Comparison of ENCODE assay signal across 8 cellular contexts in the genomic region with DNA sequence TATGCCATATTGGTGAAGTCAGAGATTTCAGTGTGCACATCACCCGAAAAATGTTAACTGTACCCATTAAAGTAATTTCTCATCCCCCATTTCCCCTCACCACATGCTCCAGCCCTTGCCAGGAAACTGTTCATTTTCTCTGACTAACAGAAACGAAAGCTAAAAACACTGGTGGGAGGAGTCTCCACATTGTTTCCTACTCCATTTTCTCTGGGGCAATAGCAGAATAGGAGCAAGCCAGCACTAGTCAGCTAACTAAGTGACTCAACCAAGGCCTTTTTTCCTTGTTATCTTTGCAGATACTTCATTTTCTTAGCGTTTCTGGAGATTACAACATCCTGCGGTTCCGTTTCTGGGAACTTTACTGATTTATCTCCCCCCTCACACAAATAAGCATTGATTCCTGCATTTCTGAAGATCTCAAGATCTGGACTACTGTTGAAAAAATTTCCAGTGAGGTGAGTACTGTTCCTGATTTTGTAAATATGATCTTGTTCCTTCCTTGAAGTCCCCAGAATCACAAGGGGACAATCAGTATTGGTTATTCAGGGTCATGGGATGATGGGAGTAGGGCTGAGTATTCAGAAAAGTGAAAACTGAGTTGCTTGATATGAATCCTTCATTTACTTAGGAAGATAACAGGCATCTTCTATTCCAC. TPM values are rescaled to one million over a fixed set of nuclear protein-coding genes. Genes with fewer than 3 reads are reported as not detected.
A peak's percentile ranks its signal among the peaks of the same experiment; 100 is the strongest.
DNase-seq lines count a peak whose midpoint lies in the region; ATAC-seq and TF ChIP-seq lines count a peak whose summit lies in the region.

IFI16 (plus strand) TSS at position 204 of the 658 bp plus-strand sequence. CDS start 4,774 bp downstream, outside the sequence.

- H3K4me1 Mint-ChIP-seq in activated CD8-positive, alpha-beta T cell treated with anti-CD3 and anti-CD28 coated beads, Interleukin-2, amount 10 ng/mL, durations not matched to agents 7 days and 5 days (ENCODE audit: low read depth): peaks cover 44% of the 10 kb centered on the region
- peaks cover 36 to 75% (median 53%) of the 10 kb centered on the region in 4 donors for H3K4me1 Mint-ChIP-seq in naive thymus-derived CD8-positive, alpha-beta T cell

- H3K27me3 ChIP-seq in tibial artery: no peaks in the 10 kb centered on the region

- no peaks in the 10 kb centered on the region for H3K36me3 ChIP-seq in tibial artery

- H3K9me3 ChIP-seq in tibial artery: no peaks in the 10 kb centered on the region

- peak within 1 kb of the TSS; percentile 69 to 73 for H3K27ac ChIP-seq in tibial artery

- peaks cover 54% of the 10 kb centered on the region for H3K36me3 Mint-ChIP-seq in activated CD8-positive, alpha-beta T cell treated with anti-CD3 and anti-CD28 coated beads, Interleukin-2, amount 10 ng/mL, durations not matched to agents 7 days and 5 days (ENCODE audit: low read depth)
- H3K36me3 Mint-ChIP-seq in naive thymus-derived CD8-positive, alpha-beta T cell: peaks cover 0 to 13% (median 8%) of the 10 kb centered on the region in 3 donors

- H3K27ac Mint-ChIP-seq in activated CD8-positive, alpha-beta T cell treated with anti-CD3 and anti-CD28 coated beads, Interleukin-2, amount 10 ng/mL, durations not matched to agents 7 days and 5 days: peak within 1 kb of the TSS; percentile 94
- H3K27ac Mint-ChIP-seq in naive thymus-derived CD8-positive, alpha-beta T cell: peak within 1 kb of the TSS; percentile 89 to 100 (median 94)

- peak; percentile 70 for DNase-seq in NCI-H2029 (lab: John Stamatoyannopoulos, UW)
- DNase-seq in activated CD8-positive, alpha-beta T cell treated with anti-CD3 and anti-CD28 coated beads, Interleukin-2, amount 10 ng/mL, durations not matched to agents 7 days and 5 days: peak; percentile 85
- DNase-seq in epithelial cell of proximal tubule (ENCODE audit: low read depth): peak; percentile 59
- peak in 9 of 10 donors; percentile 28 to 75 (median 53) for DNase-seq in naive thymus-derived CD8-positive, alpha-beta T cell
- peak in 1 of 2 donors; percentile 62 for DNase-seq in tibial artery
- DNase-seq in retina: no peak

- peaks cover 0 to 41% (median 11%) of the 10 kb centered on the region in 4 donors for H3K4me1 ChIP-seq in tibial artery

- no peaks in the 10 kb centered on the region for H3K9me3 Mint-ChIP-seq in activated CD8-positive, alpha-beta T cell treated with anti-CD3 and anti-CD28 coated beads, Interleukin-2, amount 10 ng/mL, durations not matched to agents 7 days and 5 days (ENCODE audit: insufficient read depth)
- peaks cover 0 to 15% (median 0%) of the 10 kb centered on the region in 9 donors for H3K9me3 Mint-ChIP-seq in naive thymus-derived CD8-positive, alpha-beta T cell

- TF ChIP-seq CTCF in epithelial cell of proximal tubule (conservative IDR thresholded peaks at IDR 0.05; ENCODE audit: low read depth, low read length): no peak
- TF ChIP-seq CTCF in tibial artery (IDR thresholded peaks at IDR 0.05): no peak

- H3K27me3 Mint-ChIP-seq in activated CD8-positive, alpha-beta T cell treated with anti-CD3 and anti-CD28 coated beads, Interleukin-2, amount 10 ng/mL, durations not matched to agents 7 days and 5 days (ENCODE audit: low read depth): no peaks in the 10 kb centered on the region
- no peaks in the 10 kb centered on the region for H3K27me3 Mint-ChIP-seq in naive thymus-derived CD8-positive, alpha-beta T cell

- ATAC-seq in GM18498 (IDR thresholded peaks at IDR 0.05; ENCODE audit: unreplicated experiment) (peak; percentile 69), HG02588 (IDR thresholded peaks at IDR 0.05; ENCODE audit: unreplicated experiment) (peak; percentile 71)
- ATAC-seq in activated CD8-positive, alpha-beta T cell treated with anti-CD3 and anti-CD28 coated beads, Interleukin-2, amount 10 ng/mL, durations not matched to agents 7 days and 5 days: peak; percentile 66
- ATAC-seq in naive thymus-derived CD8-positive, alpha-beta T cell: peak; percentile 78 to 85

- intact Hi-C loops in tibial artery (cut with DNase I; ENCODE audit: low total_unique reads): no loop called here

- peak within 1 kb of the TSS; percentile 88 for H3K4me3 Mint-ChIP-seq in activated CD8-positive, alpha-beta T cell treated with anti-CD3 and anti-CD28 coated beads, Interleukin-2, amount 10 ng/mL, durations not matched to agents 7 days and 5 days
- peak within 1 kb of the TSS; percentile 86 to 99 (median 94) for H3K4me3 Mint-ChIP-seq in naive thymus-derived CD8-positive, alpha-beta T cell

- peak within 1 kb of the TSS; percentile 56 for H3K4me3 ChIP-seq in epithelial cell of proximal tubule (ENCODE audit: low read depth, low read length)
- H3K4me3 ChIP-seq in tibial artery: peak within 1 kb of the TSS; percentile 54 to 55

- CTCF ChIA-PET in activated CD8-positive, alpha-beta T cell treated with anti-CD3 and anti-CD28 coated beads, Interleukin-2, amount 10 ng/mL, durations not matched to agents 7 days and 5 days (lab: Charles Lee): interaction anchor here (0.6 to 3.9 kb wide), 5 partner anchors 12 to 213 kb away, joined by 3 to 20 read pairs (median 5); partner anchors contain the start of gene AIM2

- POLR2A ChIA-PET in activated CD8-positive, alpha-beta T cell treated with anti-CD3 and anti-CD28 coated beads, Interleukin-2, amount 10 ng/mL, durations not matched to agents 7 days and 5 days (lab: Charles Lee): interaction anchor here (0.6 to 4.0 kb wide), 20 partner anchors 9 to 1698 kb away, joined by 3 to 84 read pairs (median 6); partner anchors contain the start of genes AIM2 and PYHIN1
- POLR2A ChIA-PET in naive thymus-derived CD8-positive, alpha-beta T cell (lab: Charles Lee): interaction anchor here (0.6 to 1.8 kb wide), 5 partner anchors 11 to 889 kb away, joined by 3 to 7 read pairs (median 4); no protein-coding TSS in a partner anchor

RNA-seq across cellular contexts. Expression of gene IFI16, which starts in this region (rescaled TPM):
- total RNA-seq in activated CD8-positive, alpha-beta T cell treated with anti-CD3 and anti-CD28 coated beads, Interleukin-2, amount 10 ng/mL, durations not matched to agents 7 days and 5 days: 100 to 1,000 TPM; 308 to 314 TPM
- 8.0 and 11.4 TPM in 2 replicates for total RNA-seq in epithelial cell of proximal tubule
- 10 to 100 TPM; 83.4 to 89.8 TPM for total RNA-seq in naive thymus-derived CD8-positive, alpha-beta T cell
- 10 to 100 TPM; 49.2 to 55.2 (median 53.5) TPM for polyA plus RNA-seq in naive thymus-derived CD8-positive, alpha-beta T cell
